In the genomic region with DNA sequence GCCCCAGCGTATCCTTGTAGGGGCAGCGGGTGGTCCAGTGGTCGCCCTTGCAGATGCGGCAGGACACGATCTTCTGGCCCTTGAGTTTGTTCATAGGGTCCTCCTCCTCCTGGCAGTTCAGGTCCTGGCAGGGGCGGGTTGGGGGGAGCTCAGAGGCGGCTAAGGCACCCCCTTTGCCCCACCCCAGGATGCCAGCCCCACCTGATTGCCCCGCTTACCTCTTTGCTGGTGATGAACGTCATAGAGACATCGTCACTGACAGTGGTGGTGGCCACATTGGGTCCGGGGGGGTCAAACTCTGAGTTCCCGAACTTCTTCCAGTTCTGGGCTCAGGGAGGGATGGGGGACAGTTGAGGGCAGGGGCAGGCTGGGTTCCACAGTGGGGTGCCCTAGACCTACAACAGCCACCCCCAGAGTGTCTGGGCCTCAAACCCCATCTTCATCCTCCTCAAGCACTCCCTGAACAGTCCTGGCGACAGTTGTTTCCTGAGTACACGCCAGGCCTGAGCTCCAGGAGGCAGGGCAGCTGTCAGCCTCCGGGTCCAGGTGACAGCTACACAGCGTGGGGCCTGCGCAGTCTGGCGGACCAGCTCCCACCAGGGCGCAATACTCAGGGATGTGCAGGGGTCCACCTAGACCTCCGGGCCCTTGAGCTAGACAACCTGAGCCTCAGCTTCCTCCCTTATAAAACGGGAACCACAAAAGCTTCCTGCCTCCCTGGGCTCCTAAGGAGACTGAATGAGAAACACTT, we compare ENCODE assay signal across 21 cellular contexts. TPM values are rescaled to one million over a fixed set of nuclear protein-coding genes. Genes with fewer than 3 reads are reported as not detected.
DNase-seq lines count a peak whose midpoint lies in the region; ATAC-seq, FAIRE-seq and TF ChIP-seq lines count a peak whose summit lies in the region.
"Had no signal": no experiment of that assay in that cellular context is flagged by ENCODE, and none has a peak within 500 bp of the region (broad histone marks: within the 10 kb centered on the region; RNA-seq: fewer than 3 reads in every experiment).

No MANE protein-coding gene starts in this region.

- H3K9ac ChIP-seq in HepG2 (ENCODE audit: insufficient read depth, low read depth, low read length): 0 out of 2 replicates have a peak overlapping the region, but pooled peaks have one; percentile 3

- H3K9me3 ChIP-seq in HepG2 (ENCODE audit: low read length): no peaks in the 10 kb centered on the region
- H3K9me3 ChIP-seq in MG63: no peaks in the 10 kb centered on the region

- TF ChIP-seq POLR2A in HepG2 (IDR thresholded peaks at IDR 0.05; ENCODE audit: insufficient read depth in 1 of 2, low read depth in 2 of 2, low read length in 2 of 2): peak in 1 of 2 experiments; percentile 17; a peak in 1 of 4 replicates

- no peak for FAIRE-seq in HepG2 (lab: Jason Lieb, UNC)
- FAIRE-seq: A204.1, endometrium, kidney had no signal

- WGBS in HepG2 (ENCODE audit: low lambda C conversion rate): 100% methylated on average over 8 of the region's 21 CpGs

- no TSS peak for BruUV-seq in HepG2 (replicated peaks; lab: Mats Ljungman, UMichigan)

- H3K9me3 Mint-ChIP-seq in activated T-cell treated with anti-CD3 and anti-CD28 coated beads, Interleukin-2, amount 50 U/mL, for 4 hours: no peaks in the 10 kb centered on the region
- H3K9me3 Mint-ChIP-seq in WTC11: no peaks in the 10 kb centered on the region
- no peaks in the 10 kb centered on the region for H3K9me3 Mint-ChIP-seq in stimulated activated memory B cell treated with anti-CD40 and anti-IgM and Interleukin-4, amounts not matched to agents 10 μg/mL and 1 μg/mL and 100 μg/mL, for 72 hours
- H3K9me3 Mint-ChIP-seq: activated CD4-positive, alpha-beta T cell treated with anti-CD3 and anti-CD28 coated beads, Interleukin-2, amount 10 ng/mL, durations not matched to agents 24 days and 14 days; CD14-positive monocyte; nephron progenitor cell had no signal

- H2AFZ ChIP-seq in HepG2 (ENCODE audit: low read length): no peak overlapping the region
- H2AFZ ChIP-seq: hepatocyte had no signal

- peak overlapping the region; percentile 46 for H3K4me3 Mint-ChIP-seq in activated T-cell treated with anti-CD3 and anti-CD28 coated beads, Interleukin-2, amount 50 U/mL, for 4 hours
- peak overlapping the region; percentile 3; the same call in 1 of the 2 replicates for H3K4me3 Mint-ChIP-seq in WTC11
- H3K4me3 Mint-ChIP-seq in stimulated activated memory B cell treated with anti-CD40 and anti-IgM and Interleukin-4, amounts not matched to agents 10 μg/mL and 1 μg/mL and 100 μg/mL, for 72 hours: no peak overlapping the region

- peaks cover 18 to 35% of the 10 kb centered on the region in 2 experiments for H3K36me3 ChIP-seq in HepG2 (replicated peaks in 1 of 2; ENCODE audit: control insufficient read depth in 1 of 2, insufficient read depth in 2 of 2, low read length in 2 of 2)
- H3K36me3 ChIP-seq in MG63: peaks cover 62% of the 10 kb centered on the region

- peaks cover 13% of the 10 kb centered on the region; the same call in 1 of the 2 replicates for H4K20me1 ChIP-seq in HepG2 (ENCODE audit: insufficient read depth, low read length)

- CTCF ChIA-PET in WTC11 (lab: Charles Lee): no interaction called here
- CTCF ChIA-PET in HepG2 (lab: Yijun Ruan, JAX; ENCODE audit: low intra/inter-chr PET ratio, low total read pairs): no interaction called here

- H3K27me3 Mint-ChIP-seq in activated T-cell treated with anti-CD3 and anti-CD28 coated beads, Interleukin-2, amount 50 U/mL, for 4 hours (ENCODE audit: low read depth): no peaks in the 10 kb centered on the region
- H3K27me3 Mint-ChIP-seq in WTC11 (ENCODE audit: low read depth): no peaks in the 10 kb centered on the region
- H3K27me3 Mint-ChIP-seq in stimulated activated memory B cell treated with anti-CD40 and anti-IgM and Interleukin-4, amounts not matched to agents 10 μg/mL and 1 μg/mL and 100 μg/mL, for 72 hours: no peaks in the 10 kb centered on the region
- H3K27me3 Mint-ChIP-seq: activated CD4-positive, alpha-beta T cell treated with anti-CD3 and anti-CD28 coated beads, Interleukin-2, amount 10 ng/mL, durations not matched to agents 24 days and 14 days had no signal

- H3K27ac ChIP-seq in HepG2 (ENCODE audit: extremely low read length, insufficient read depth, low read length): no peak overlapping the region
- H3K27ac ChIP-seq: hepatocyte had no signal

- H3K4me3 ChIP-seq in HepG2 (replicated peaks in 1 of 3; ENCODE audit: insufficient read depth in 1 of 3, low read depth in 2 of 3, low read length in 3 of 3) (no peak overlapping the region), MG63 (no peak overlapping the region)
- H3K4me3 ChIP-seq: hepatocyte had no signal

- H3K79me2 ChIP-seq in HepG2 (ENCODE audit: insufficient read depth, low read length): peaks cover 14% of the 10 kb centered on the region

- H3K4me2 ChIP-seq in HepG2 (ENCODE audit: low read depth, low read length): no peak overlapping the region
- H3K4me2 ChIP-seq: hepatocyte had no signal

- DNase-seq in activated T-cell treated with anti-CD3 and anti-CD28 coated beads, Interleukin-2, amount 50 U/mL, for 4 hours: no peak
- DNase-seq in activated T-cell treated with anti-CD3 and anti-CD28 coated beads, Interleukin-2, amount 50 U/mL, for 48 hours: no peak
- DNase-seq in WTC11 (ENCODE audit: low spot score) (no peak), HepG2 (ENCODE audit: low spot score) (no peak), MG63 (no peak), HuH-7 (ENCODE audit: low spot score) (no peak), NCI-H187 (lab: John Stamatoyannopoulos, UW) (no peak)
- DNase-seq: amniotic stem cell; cerebellar nuclear complex; GOT3; kidney; NCI-H2029; NCI-H446; nephron progenitor cell; stimulated activated CD4-positive, alpha-beta T cell treated with anti-CD3 and anti-CD28 coated beads, Interleukin-12 subunit alpha, Interleukin-12 subunit beta, amount 100 ng/mL, for 4 hours had no signal

- no peak for TF ChIP-seq CTCF in WTC11 (IDR thresholded peaks at IDR 0.05)
- TF ChIP-seq CTCF in HepG2 (CRISPR knock-in tag; IDR thresholded peaks at IDR 0.05): no peak

- TF ChIP-seq RAD21 in HepG2 (CRISPR knock-in tag; IDR thresholded peaks at IDR 0.05): no peak

- no peaks in the 10 kb centered on the region; a peak in 1 of 5 replicates for H3K27me3 ChIP-seq in HepG2 (ENCODE audit: control insufficient read depth in 1 of 2, insufficient read depth in 2 of 2, low read length in 2 of 2)
- no peaks in the 10 kb centered on the region for H3K27me3 ChIP-seq in MG63
- H3K27me3 ChIP-seq: hepatocyte had no signal

- POLR2A ChIA-PET in WTC11 (lab: Charles Lee): no interaction called here
- POLR2A ChIA-PET in HepG2 (lab: Yijun Ruan, JAX): interaction anchor here (0.6 to 1.1 kb wide), 2 partner anchors 18 to 109 kb away, joined by 3 read pairs; no protein-coding TSS in a partner anchor

- in situ Hi-C loops in HepG2 (cut with HindIII; ENCODE audit: extremely low pct_ligation_motif_present, low pct_unique_long_range_greater_than_20kb): no loop called here

- no peak for TF ChIP-seq EP300 in HepG2 (IDR thresholded peaks at IDR 0.05; ENCODE audit: low read depth in 2 of 2, low read length in 2 of 2)
- no peak for TF ChIP-seq EP300 in HepG2 (CRISPR knock-in tag; IDR thresholded peaks at IDR 0.05; ENCODE audit: borderline replicate concordance)

- intact Hi-C loops in HepG2 (cut with micrococcal nuclease; ENCODE audit: unreplicated experiment): no loop called here

- H3K27ac Mint-ChIP-seq in WTC11: no peak overlapping the region
- peak overlapping the region; percentile 91 for H3K27ac Mint-ChIP-seq in stimulated activated memory B cell treated with anti-CD40 and anti-IgM and Interleukin-4, amounts not matched to agents 10 μg/mL and 1 μg/mL and 100 μg/mL, for 72 hours

- peaks cover 46% of the 10 kb centered on the region for H3K4me1 Mint-ChIP-seq in activated T-cell treated with anti-CD3 and anti-CD28 coated beads, Interleukin-2, amount 50 U/mL, for 4 hours (ENCODE audit: low read depth)
- peaks cover 11% of the 10 kb centered on the region; the same call in 1 of the 2 replicates for H3K4me1 Mint-ChIP-seq in WTC11
- peaks cover 60% of the 10 kb centered on the region for H3K4me1 Mint-ChIP-seq in stimulated activated memory B cell treated with anti-CD40 and anti-IgM and Interleukin-4, amounts not matched to agents 10 μg/mL and 1 μg/mL and 100 μg/mL, for 72 hours

- H3K36me3 Mint-ChIP-seq in activated T-cell treated with anti-CD3 and anti-CD28 coated beads, Interleukin-2, amount 50 U/mL, for 4 hours (ENCODE audit: insufficient read depth): peaks cover 16% of the 10 kb centered on the region
- H3K36me3 Mint-ChIP-seq in WTC11: peaks cover 20% of the 10 kb centered on the region
- H3K36me3 Mint-ChIP-seq in stimulated activated memory B cell treated with anti-CD40 and anti-IgM and Interleukin-4, amounts not matched to agents 10 μg/mL and 1 μg/mL and 100 μg/mL, for 72 hours: peaks cover 60% of the 10 kb centered on the region

- no peak for ATAC-seq in activated T-cell treated with anti-CD3 and anti-CD28 coated beads, Interleukin-2, amount 50 U/mL, for 4 hours
- ATAC-seq in WTC11: no peak
- ATAC-seq in HepG2: no peak
- no peak for ATAC-seq in stimulated activated memory B cell treated with anti-CD40 and anti-IgM and Interleukin-4, amounts not matched to agents 10 μg/mL and 1 μg/mL and 100 μg/mL, for 72 hours

- H3K4me1 ChIP-seq in HepG2 (ENCODE audit: insufficient read depth, low read length): peaks cover 24% of the 10 kb centered on the region

RNA-seq across cellular contexts. Expression of a gene that starts 2.7 kb away (rescaled TPM):
- 100 to 1,000 TPM; 503 to 538 (median 523) TPM for total RNA-seq in activated T-cell treated with anti-CD3 and anti-CD28 coated beads, Interleukin-2, amount 50 U/mL, for 4 hours
- 318 to 333 TPM (median 323 TPM) in 3 replicates for total RNA-seq in WTC11 (2021)
- total RNA-seq in HepG2 (2016; rRNA removed; fragmentation: Illumina TruSeq; extraction: Trizol): 173 and 206 TPM in 2 replicates
- total RNA-seq in HepG2 (2016; cell fraction: cytosol; rRNA removed; fragmentation: Illumina TruSeq; extraction: Trizol; ENCODE audit: low read depth): 168 and 195 TPM in 2 replicates
- 150 and 220 TPM in 2 replicates for total RNA-seq in HepG2 (2016; cell fraction: insoluble cytoplasmic fraction; rRNA removed; fragmentation: Illumina TruSeq; extraction: Trizol)
- 162 and 175 TPM in 2 replicates for total RNA-seq in HepG2 (2016; cell fraction: membrane; rRNA removed; fragmentation: Illumina TruSeq; extraction: Trizol)
- total RNA-seq in HepG2 (2016; cell fraction: nucleus; rRNA removed; fragmentation: Illumina TruSeq; extraction: Trizol): 111 and 116 TPM in 2 replicates
- polyA plus RNA-seq in HepG2 (2011; rRNA removed): 135 and 141 TPM in 2 replicates
- polyA plus RNA-seq in HepG2 (2011; cell fraction: cytosol; rRNA removed): 116 and 159 TPM in 2 replicates
- 984 and 1,211 TPM in 2 replicates for polyA plus RNA-seq in HepG2 (2011; cell fraction: nucleus; rRNA removed)
- polyA plus RNA-seq in HepG2 (2012): 126 and 143 TPM in 2 replicates
- 131 and 139 TPM in 2 replicates for polyA plus RNA-seq in HepG2 (2016; cell fraction: cytosol; fragmentation: Illumina TruSeq; extraction: Trizol; ENCODE audit: low read depth)
- polyA plus RNA-seq in HepG2 (2016; cell fraction: insoluble cytoplasmic fraction; fragmentation: Illumina TruSeq; extraction: Trizol; ENCODE audit: low read depth): 150 and 174 TPM in 2 replicates
- 143 and 147 TPM in 2 replicates for polyA plus RNA-seq in HepG2 (2016; cell fraction: membrane; fragmentation: Illumina TruSeq; extraction: Trizol; ENCODE audit: low read depth)
- 284 and 296 TPM in 2 replicates for polyA plus RNA-seq in HepG2 (2016; cell fraction: nucleus; fragmentation: Illumina TruSeq; extraction: Trizol; ENCODE audit: insufficient read depth, low read depth)
- polyA minus RNA-seq in HepG2 (2011; rRNA and poly(A)+ RNA removed; ENCODE audit: low replicate concordance): 86.0 and 105 TPM in 2 replicates
- polyA minus RNA-seq in HepG2 (2011; cell fraction: cytosol; rRNA and poly(A)+ RNA removed): 35.8 and 39.9 TPM in 2 replicates
- 64.5 and 67.1 TPM in 2 replicates for polyA minus RNA-seq in HepG2 (2011; cell fraction: nucleus; rRNA and poly(A)+ RNA removed)
- 677 and 743 TPM in 2 replicates for total RNA-seq in MG63 (2014; rRNA removed; shearing (Covaris generic); ENCODE audit: low replicate concordance)

RNA-seq across cellular contexts. Expression of a gene that starts 5.5 kb away (rescaled TPM):
- total RNA-seq in activated T-cell treated with anti-CD3 and anti-CD28 coated beads, Interleukin-2, amount 50 U/mL, for 4 hours: 10 to 100 TPM; 74.8 to 87.5 (median 82.6) TPM
- total RNA-seq in WTC11 (2021) (21.0 to 21.5 TPM (median 21.2 TPM) in 3 replicates), HepG2 (2016; rRNA removed; fragmentation: Illumina TruSeq; extraction: Trizol) (1.5 and 4.0 TPM in 2 replicates)
- total RNA-seq in HepG2 (2016; cell fraction: cytosol; rRNA removed; fragmentation: Illumina TruSeq; extraction: Trizol; ENCODE audit: low read depth): 0.44 and 0.51 TPM in 2 replicates
- total RNA-seq in HepG2 (2016; cell fraction: insoluble cytoplasmic fraction; rRNA removed; fragmentation: Illumina TruSeq; extraction: Trizol): 1.2 and 3.7 TPM in 2 replicates
- 1.00 and 1.3 TPM in 2 replicates for total RNA-seq in HepG2 (2016; cell fraction: membrane; rRNA removed; fragmentation: Illumina TruSeq; extraction: Trizol)
- 3.5 and 5.0 TPM in 2 replicates for total RNA-seq in HepG2 (2016; cell fraction: nucleus; rRNA removed; fragmentation: Illumina TruSeq; extraction: Trizol)
- polyA plus RNA-seq in HepG2 (2011; rRNA removed): 7.8 and 13.2 TPM in 2 replicates
- 3.7 and 6.4 TPM in 2 replicates for polyA plus RNA-seq in HepG2 (2011; cell fraction: cytosol; rRNA removed)
- polyA plus RNA-seq in HepG2 (2011; cell fraction: nucleus; rRNA removed): 54.8 and 89.7 TPM in 2 replicates
- 9.0 and 12.8 TPM in 2 replicates for polyA plus RNA-seq in HepG2 (2012)
- polyA plus RNA-seq in HepG2 (2016; cell fraction: cytosol; fragmentation: Illumina TruSeq; extraction: Trizol; ENCODE audit: low read depth): 0.51 and 0.64 TPM in 2 replicates
- polyA plus RNA-seq in HepG2 (2016; cell fraction: insoluble cytoplasmic fraction; fragmentation: Illumina TruSeq; extraction: Trizol; ENCODE audit: low read depth): 2.7 and 3.1 TPM in 2 replicates
- polyA plus RNA-seq in HepG2 (2016; cell fraction: membrane; fragmentation: Illumina TruSeq; extraction: Trizol; ENCODE audit: low read depth): 0.66 and 0.74 TPM in 2 replicates
- 26.8 and 36.2 TPM in 2 replicates for polyA plus RNA-seq in HepG2 (2016; cell fraction: nucleus; fragmentation: Illumina TruSeq; extraction: Trizol; ENCODE audit: insufficient read depth, low read depth)
- 18.1 and 21.5 TPM in 2 replicates for polyA minus RNA-seq in HepG2 (2011; rRNA and poly(A)+ RNA removed; ENCODE audit: low replicate concordance)
- 5.4 and 5.5 TPM in 2 replicates for polyA minus RNA-seq in HepG2 (2011; cell fraction: cytosol; rRNA and poly(A)+ RNA removed)
- 8.0 and 12.6 TPM in 2 replicates for polyA minus RNA-seq in HepG2 (2011; cell fraction: nucleus; rRNA and poly(A)+ RNA removed)
- total RNA-seq in MG63 (2014; rRNA removed; shearing (Covaris generic); ENCODE audit: low replicate concordance): 2.0 and 5.9 TPM in 2 replicates

RNA-seq across cellular contexts. Expression of a gene that starts 10.9 kb away (rescaled TPM):
- 100 to 1,000 TPM; 479 to 497 (median 489) TPM for total RNA-seq in activated T-cell treated with anti-CD3 and anti-CD28 coated beads, Interleukin-2, amount 50 U/mL, for 4 hours
- total RNA-seq in WTC11 (2021) (74.1 to 83.7 TPM (median 80.8 TPM) in 3 replicates), HepG2 (2016; rRNA removed; fragmentation: Illumina TruSeq; extraction: Trizol) (23.9 and 36.2 TPM in 2 replicates)
- total RNA-seq in HepG2 (2016; cell fraction: cytosol; rRNA removed; fragmentation: Illumina TruSeq; extraction: Trizol; ENCODE audit: low read depth): 17.2 and 20.8 TPM in 2 replicates
- 22.0 and 41.0 TPM in 2 replicates for total RNA-seq in HepG2 (2016; cell fraction: insoluble cytoplasmic fraction; rRNA removed; fragmentation: Illumina TruSeq; extraction: Trizol)
- total RNA-seq in HepG2 (2016; cell fraction: membrane; rRNA removed; fragmentation: Illumina TruSeq; extraction: Trizol): 19.3 and 20.0 TPM in 2 replicates
- 29.5 and 36.7 TPM in 2 replicates for total RNA-seq in HepG2 (2016; cell fraction: nucleus; rRNA removed; fragmentation: Illumina TruSeq; extraction: Trizol)
- polyA plus RNA-seq in HepG2 (2011; rRNA removed): 41.9 and 53.5 TPM in 2 replicates
- polyA plus RNA-seq in HepG2 (2011; cell fraction: cytosol; rRNA removed): 25.0 and 35.7 TPM in 2 replicates
- polyA plus RNA-seq in HepG2 (2011; cell fraction: nucleus; rRNA removed): 105 and 138 TPM in 2 replicates
- 23.5 and 24.7 TPM in 2 replicates for polyA plus RNA-seq in HepG2 (2012)
- polyA plus RNA-seq in HepG2 (2016; cell fraction: cytosol; fragmentation: Illumina TruSeq; extraction: Trizol; ENCODE audit: low read depth): 7.2 and 9.4 TPM in 2 replicates
- polyA plus RNA-seq in HepG2 (2016; cell fraction: insoluble cytoplasmic fraction; fragmentation: Illumina TruSeq; extraction: Trizol; ENCODE audit: low read depth): 27.4 and 29.3 TPM in 2 replicates
- polyA plus RNA-seq in HepG2 (2016; cell fraction: membrane; fragmentation: Illumina TruSeq; extraction: Trizol; ENCODE audit: low read depth): 9.2 and 10.0 TPM in 2 replicates
- polyA plus RNA-seq in HepG2 (2016; cell fraction: nucleus; fragmentation: Illumina TruSeq; extraction: Trizol; ENCODE audit: insufficient read depth, low read depth): 78.4 and 87.0 TPM in 2 replicates
- polyA minus RNA-seq in HepG2 (2011; rRNA and poly(A)+ RNA removed; ENCODE audit: low replicate concordance): 133 and 258 TPM in 2 replicates
- polyA minus RNA-seq in HepG2 (2011; cell fraction: cytosol; rRNA and poly(A)+ RNA removed): 18.6 and 19.3 TPM in 2 replicates
- polyA minus RNA-seq in HepG2 (2011; cell fraction: nucleus; rRNA and poly(A)+ RNA removed): 54.0 and 63.7 TPM in 2 replicates
- total RNA-seq in MG63 (2014; rRNA removed; shearing (Covaris generic); ENCODE audit: low replicate concordance): 128 and 155 TPM in 2 replicates

RNA-seq across cellular contexts. Expression of a gene that starts 14.6 kb away (rescaled TPM):
- 10 to 100 TPM in 1 of 3 donors, 1 to 10 TPM in 2; 9.2 to 11.0 (median 9.2) TPM for total RNA-seq in activated T-cell treated with anti-CD3 and anti-CD28 coated beads, Interleukin-2, amount 50 U/mL, for 4 hours
- total RNA-seq in WTC11 (2021): 0.21 to 0.30 TPM (median 0.28 TPM) in 3 replicates
- total RNA-seq in HepG2 (2016; rRNA removed; fragmentation: Illumina TruSeq; extraction: Trizol): 0.15 TPM in 1 of 2 replicates, not detected in the other
- not detected in 2 replicates for total RNA-seq in HepG2 (2016; cell fraction: cytosol; rRNA removed; fragmentation: Illumina TruSeq; extraction: Trizol; ENCODE audit: low read depth)
- 0.24 TPM in 1 of 2 replicates, not detected in the other for total RNA-seq in HepG2 (2016; cell fraction: insoluble cytoplasmic fraction; rRNA removed; fragmentation: Illumina TruSeq; extraction: Trizol)
- 0.14 TPM in 1 of 2 replicates, not detected in the other for total RNA-seq in HepG2 (2016; cell fraction: membrane; rRNA removed; fragmentation: Illumina TruSeq; extraction: Trizol)
- total RNA-seq in HepG2 (2016; cell fraction: nucleus; rRNA removed; fragmentation: Illumina TruSeq; extraction: Trizol): 0.31 TPM in 1 of 2 replicates, not detected in the other
- 1.4 and 2.2 TPM in 2 replicates for polyA plus RNA-seq in HepG2 (2011; rRNA removed)
- polyA plus RNA-seq in HepG2 (2011; cell fraction: cytosol; rRNA removed): 1.8 and 2.1 TPM in 2 replicates
- 4.3 and 5.8 TPM in 2 replicates for polyA plus RNA-seq in HepG2 (2011; cell fraction: nucleus; rRNA removed)
- polyA plus RNA-seq in HepG2 (2012): 0.85 and 1.0 TPM in 2 replicates
- polyA plus RNA-seq in HepG2 (2016; cell fraction: cytosol; fragmentation: Illumina TruSeq; extraction: Trizol; ENCODE audit: low read depth): 0.18 and 0.20 TPM in 2 replicates
- polyA plus RNA-seq in HepG2 (2016; cell fraction: insoluble cytoplasmic fraction; fragmentation: Illumina TruSeq; extraction: Trizol; ENCODE audit: low read depth): 0.16 TPM in 1 of 2 replicates, not detected in the other
- polyA plus RNA-seq in HepG2 (2016; cell fraction: membrane; fragmentation: Illumina TruSeq; extraction: Trizol; ENCODE audit: low read depth): 0.09 TPM in 1 of 2 replicates, not detected in the other
- polyA plus RNA-seq in HepG2 (2016; cell fraction: nucleus; fragmentation: Illumina TruSeq; extraction: Trizol; ENCODE audit: insufficient read depth, low read depth): 0.70 TPM in 1 of 2 replicates, not detected in the other
- 0.30 and 0.96 TPM in 2 replicates for polyA minus RNA-seq in HepG2 (2011; rRNA and poly(A)+ RNA removed; ENCODE audit: low replicate concordance)
- polyA minus RNA-seq in HepG2 (2011; cell fraction: cytosol; rRNA and poly(A)+ RNA removed): 0.53 and 0.89 TPM in 2 replicates
- 0.25 and 0.52 TPM in 2 replicates for polyA minus RNA-seq in HepG2 (2011; cell fraction: nucleus; rRNA and poly(A)+ RNA removed)
- total RNA-seq in MG63 (2014; rRNA removed; shearing (Covaris generic); ENCODE audit: low replicate concordance): not detected in 2 replicates
- polyA plus RNA-seq: CD14-positive monocyte had no signal

RNA-seq across cellular contexts. Expression of a gene that starts 30.9 kb away (rescaled TPM):
- 10 to 100 TPM; 20.1 to 26.8 (median 26.2) TPM for total RNA-seq in activated T-cell treated with anti-CD3 and anti-CD28 coated beads, Interleukin-2, amount 50 U/mL, for 4 hours
- 22.5 to 28.4 TPM (median 23.0 TPM) in 3 replicates for total RNA-seq in WTC11 (2021)
- total RNA-seq in HepG2 (2016; rRNA removed; fragmentation: Illumina TruSeq; extraction: Trizol): 8.9 and 12.3 TPM in 2 replicates
- total RNA-seq in HepG2 (2016; cell fraction: cytosol; rRNA removed; fragmentation: Illumina TruSeq; extraction: Trizol; ENCODE audit: low read depth): 7.9 and 8.8 TPM in 2 replicates
- total RNA-seq in HepG2 (2016; cell fraction: insoluble cytoplasmic fraction; rRNA removed; fragmentation: Illumina TruSeq; extraction: Trizol): 9.0 and 12.8 TPM in 2 replicates
- 14.0 and 14.3 TPM in 2 replicates for total RNA-seq in HepG2 (2016; cell fraction: membrane; rRNA removed; fragmentation: Illumina TruSeq; extraction: Trizol)
- total RNA-seq in HepG2 (2016; cell fraction: nucleus; rRNA removed; fragmentation: Illumina TruSeq; extraction: Trizol): 8.6 and 11.4 TPM in 2 replicates
- polyA plus RNA-seq in HepG2 (2011; rRNA removed): 36.4 and 47.5 TPM in 2 replicates
- polyA plus RNA-seq in HepG2 (2011; cell fraction: cytosol; rRNA removed): 25.4 and 30.5 TPM in 2 replicates
- 157 and 161 TPM in 2 replicates for polyA plus RNA-seq in HepG2 (2011; cell fraction: nucleus; rRNA removed)
- polyA plus RNA-seq in HepG2 (2012): 11.5 and 18.6 TPM in 2 replicates
- polyA plus RNA-seq in HepG2 (2016; cell fraction: cytosol; fragmentation: Illumina TruSeq; extraction: Trizol; ENCODE audit: low read depth): 9.0 and 10.1 TPM in 2 replicates
- 12.6 and 14.6 TPM in 2 replicates for polyA plus RNA-seq in HepG2 (2016; cell fraction: insoluble cytoplasmic fraction; fragmentation: Illumina TruSeq; extraction: Trizol; ENCODE audit: low read depth)
- 13.7 and 14.9 TPM in 2 replicates for polyA plus RNA-seq in HepG2 (2016; cell fraction: membrane; fragmentation: Illumina TruSeq; extraction: Trizol; ENCODE audit: low read depth)
- polyA plus RNA-seq in HepG2 (2016; cell fraction: nucleus; fragmentation: Illumina TruSeq; extraction: Trizol; ENCODE audit: insufficient read depth, low read depth): 35.0 and 36.4 TPM in 2 replicates
- 19.0 and 19.3 TPM in 2 replicates for polyA minus RNA-seq in HepG2 (2011; rRNA and poly(A)+ RNA removed; ENCODE audit: low replicate concordance)
- polyA minus RNA-seq in HepG2 (2011; cell fraction: cytosol; rRNA and poly(A)+ RNA removed): 13.9 and 15.2 TPM in 2 replicates
- polyA minus RNA-seq in HepG2 (2011; cell fraction: nucleus; rRNA and poly(A)+ RNA removed): 18.2 and 21.1 TPM in 2 replicates
- total RNA-seq in MG63 (2014; rRNA removed; shearing (Covaris generic); ENCODE audit: low replicate concordance): 22.5 and 28.9 TPM in 2 replicates
